ENCODE assay signal across 19 cellular contexts in genomic region chr14:88468396-88468795, GRCh38.
DNase-seq lines count a peak whose midpoint lies in the region; ATAC-seq and TF ChIP-seq lines count a peak whose summit lies in the region.
"Had no signal": no experiment of that assay in that cellular context is flagged by ENCODE, and none has a peak within 500 bp of the region (broad histone marks: within the 10 kb centered on the region; RNA-seq: fewer than 3 reads in every experiment).

No MANE protein-coding gene starts in this region.

- no peak overlapping the region for H3K4me3 Mint-ChIP-seq in activated CD4-positive, alpha-beta T cell treated with anti-CD3 and anti-CD28 coated beads, Interleukin-2, amount 10 ng/mL, durations not matched to agents 7 days and 5 days
- H3K4me3 Mint-ChIP-seq: activated T-helper 17 cell treated with anti-CD3 and anti-CD28 coated beads, Interleukin-2, amount 50 U/mL, for 72 hours had no signal

- DNase-seq in cardiac muscle cell (ENCODE audit: low read depth in 1 of 2, low spot score in 1 of 2) (peak in 1 of 2 donors; percentile 34), right cardiac atrium (no peak), amniotic stem cell (lab: John Stamatoyannopoulos, UW) (peak; percentile 51), foreskin fibroblast (peak; percentile 53 to 80), upper lobe of right lung (no peak), left lobe of liver (ENCODE audit: low spot score) (no peak), GM13976 (ENCODE audit: low spot score) (no peak)
- no peak for DNase-seq in activated CD4-positive, alpha-beta T cell treated with anti-CD3 and anti-CD28 coated beads, Interleukin-2, amount 10 ng/mL, durations not matched to agents 7 days and 5 days
- DNase-seq: activated CD4-positive, alpha-beta T cell treated with anti-CD3 and anti-CD28 coated beads for 4 hours; DMS 273 treated with DMSO at 0.1 percent for 48 hours; NCI-H510A; Peyer's patch; T-helper 2 cell had no signal

- intact Hi-C loops in right cardiac atrium (cut with DNase I) (no loop called here), upper lobe of right lung (cut with DNase I) (no loop called here)

- POLR2A ChIA-PET in activated CD4-positive, alpha-beta T cell treated with anti-CD3 and anti-CD28 coated beads, Interleukin-2, amount 10 ng/mL, durations not matched to agents 7 days and 5 days (lab: Charles Lee) = no interaction called here

- CTCF ChIA-PET in activated CD4-positive, alpha-beta T cell treated with anti-CD3 and anti-CD28 coated beads, Interleukin-2, amount 10 ng/mL, durations not matched to agents 7 days and 5 days (lab: Charles Lee) = no interaction called here

- peak overlapping the region; percentile 1 for H3K27ac ChIP-seq in cardiac muscle cell
- H3K27ac ChIP-seq in right cardiac atrium (ENCODE audit: low read length) = no peak overlapping the region
- H3K27ac ChIP-seq in upper lobe of right lung = no peak overlapping the region
- H3K27ac ChIP-seq: epithelial cell of prostate, neutrophil, Peyer's patch, tibial nerve had no signal

- H3K36me3 ChIP-seq in cardiac muscle cell (peaks cover 41% of the 10 kb centered on the region), upper lobe of right lung (peaks cover 62% of the 10 kb centered on the region)
- H3K36me3 ChIP-seq: neutrophil had no signal

- ATAC-seq in right cardiac atrium (no peak), upper lobe of right lung (peak; percentile 51), left lobe of liver (no peak)
- ATAC-seq: activated T-helper 17 cell treated with anti-CD3 and anti-CD28 coated beads, Interleukin-2, amount 50 U/mL, for 72 hours; GM12878 had no signal

- in situ Hi-C loops in GM13976 (cut with MboI; ENCODE audit: low sequenced_read_pairs, unreplicated experiment) = no loop called here

- TF ChIP-seq CTCF in cardiac muscle cell (IDR thresholded peaks at IDR 0.05; ENCODE audit: low read depth, low read length) (no peak), foreskin fibroblast (IDR thresholded peaks at IDR 0.05; ENCODE audit: low read depth, low read length) (no peak), upper lobe of right lung (IDR thresholded peaks at IDR 0.05) (no peak), GM13976 (IDR thresholded peaks at IDR 0.05; ENCODE audit: borderline replicate concordance, control extremely low read depth, extremely low read depth, insufficient read depth, missing control alignments) (no peak)

- H3K36me3 Mint-ChIP-seq in activated CD4-positive, alpha-beta T cell treated with anti-CD3 and anti-CD28 coated beads, Interleukin-2, amount 10 ng/mL, durations not matched to agents 7 days and 5 days (ENCODE audit: low read depth) = no peaks in the 10 kb centered on the region

- H3K4me1 Mint-ChIP-seq in activated CD4-positive, alpha-beta T cell treated with anti-CD3 and anti-CD28 coated beads, Interleukin-2, amount 10 ng/mL, durations not matched to agents 7 days and 5 days = no peaks in the 10 kb centered on the region
- H3K4me1 Mint-ChIP-seq: activated T-helper 17 cell treated with anti-CD3 and anti-CD28 coated beads, Interleukin-2, amount 50 U/mL, for 72 hours; IgD-negative memory B cell had no signal

- 86% methylated on average over 1 of the region's 1 CpG for WGBS in right cardiac atrium

- H3K4me1 ChIP-seq in cardiac muscle cell (ENCODE audit: low read depth) = peaks cover 14% of the 10 kb centered on the region
- H3K4me1 ChIP-seq in right cardiac atrium (ENCODE audit: control insufficient read depth, insufficient read depth, low read length) = no peaks in the 10 kb centered on the region
- H3K4me1 ChIP-seq in upper lobe of right lung = no peaks in the 10 kb centered on the region
- H3K4me1 ChIP-seq: Peyer's patch, tibial nerve had no signal

- no peak overlapping the region for H3K27ac Mint-ChIP-seq in activated CD4-positive, alpha-beta T cell treated with anti-CD3 and anti-CD28 coated beads, Interleukin-2, amount 10 ng/mL, durations not matched to agents 7 days and 5 days
- H3K27ac Mint-ChIP-seq: activated T-helper 17 cell treated with anti-CD3 and anti-CD28 coated beads, Interleukin-2, amount 50 U/mL, for 72 hours; IgD-negative memory B cell had no signal

- H3K9me3 Mint-ChIP-seq in activated CD4-positive, alpha-beta T cell treated with anti-CD3 and anti-CD28 coated beads, Interleukin-2, amount 10 ng/mL, durations not matched to agents 7 days and 5 days = no peaks in the 10 kb centered on the region
- H3K9me3 Mint-ChIP-seq: activated T-helper 17 cell treated with anti-CD3 and anti-CD28 coated beads, Interleukin-2, amount 50 U/mL, for 72 hours had no signal

- no peaks in the 10 kb centered on the region for H3K27me3 ChIP-seq in cardiac muscle cell
- no peaks in the 10 kb centered on the region for H3K27me3 ChIP-seq in right cardiac atrium (ENCODE audit: control insufficient read depth, insufficient read depth)
- no peaks in the 10 kb centered on the region for H3K27me3 ChIP-seq in upper lobe of right lung
- H3K27me3 ChIP-seq: neutrophil, Peyer's patch, tibial nerve had no signal

- H3K9me3 ChIP-seq in cardiac muscle cell (ENCODE audit: low read depth) = no peaks in the 10 kb centered on the region
- no peaks in the 10 kb centered on the region for H3K9me3 ChIP-seq in right cardiac atrium (ENCODE audit: control insufficient read depth, low read length)
- no peaks in the 10 kb centered on the region for H3K9me3 ChIP-seq in upper lobe of right lung
- H3K9me3 ChIP-seq: neutrophil, Peyer's patch, tibial nerve had no signal

- H3K4me3 ChIP-seq in cardiac muscle cell (no peak overlapping the region), right cardiac atrium (ENCODE audit: low read length) (no peak overlapping the region), foreskin fibroblast (ENCODE audit: low read depth in 1 of 2, low read length in 2 of 2) (no peak overlapping the region), upper lobe of right lung (no peak overlapping the region)
- H3K4me3 ChIP-seq: GM12878, Peyer's patch, tibial nerve had no signal

- no peaks in the 10 kb centered on the region for H3K27me3 Mint-ChIP-seq in activated CD4-positive, alpha-beta T cell treated with anti-CD3 and anti-CD28 coated beads, Interleukin-2, amount 10 ng/mL, durations not matched to agents 7 days and 5 days
- H3K27me3 Mint-ChIP-seq: activated T-helper 17 cell treated with anti-CD3 and anti-CD28 coated beads, Interleukin-2, amount 50 U/mL, for 72 hours had no signal

Comparison
In these comparisons a context has a peak if more than half of its experiments do, and no peak if none do; other contexts are left out.
1. DNase-seq: peak in amniotic stem cell (single experiment) and foreskin fibroblast (2 of 2); none in right cardiac atrium (0 of 3), upper lobe of right lung (single experiment), left lobe of liver (single experiment), activated CD4-positive, alpha-beta T cell treated with anti-CD3 and anti-CD28 coated beads, Interleukin-2, amount 10 ng/mL, durations not matched to agents 7 days and 5 days (single experiment) and GM13976 (single experiment).